8 cellular contexts compared by ENCODE assay signal in genomic region chr1:26799479-26800133, GRCh38. TPM values are rescaled to one million over a fixed set of nuclear protein-coding genes. Genes with fewer than 3 reads are reported as not detected.
DNase-seq lines count a peak whose midpoint lies in the region; ATAC-seq and TF ChIP-seq lines count a peak whose summit lies in the region.

No MANE protein-coding gene starts in this region.

- H3K27ac Mint-ChIP-seq in H9: peak overlapping the region; percentile 8 to 82 (median 70); a peak in 5 of 7 replicates

- WGBS in H9 (ENCODE audit: extremely low coverage, insufficient read length, low lambda C conversion rate): no CpG with 5 or more reads among the region's 5 CpGs
- WGBS in mesenchymal stem cell: 74% methylated on average over 5 of the region's 5 CpGs

- H4K91ac ChIP-seq in H9 (ENCODE audit: insufficient read length, low read depth, low read length) (no peak overlapping the region), mesenchymal stem cell (ENCODE audit: low read length) (no peak overlapping the region)

- DNase-seq in H9: no peak
- peak; percentile 52 to 75 for DNase-seq in SJCRH30
- DNase-seq in colonic mucosa: no peak
- DNase-seq in mesenchymal stem cell: peak; percentile 78
- no peak for DNase-seq in upper lobe of right lung
- DNase-seq in KBM-7: no peak
- no peak for DNase-seq in activated gamma-delta T cell treated with Interleukin-2 at 50 U/mL for 16 hours

- no peaks in the 10 kb centered on the region for H3K9me3 ChIP-seq in H9 (ENCODE audit: control insufficient read depth, low read depth, low read length)
- no peaks in the 10 kb centered on the region for H3K9me3 ChIP-seq in SJCRH30 (replicated peaks)
- no peaks in the 10 kb centered on the region for H3K9me3 ChIP-seq in colonic mucosa
- H3K9me3 ChIP-seq in mesenchymal stem cell (ENCODE audit: control insufficient read depth, low read length): no peaks in the 10 kb centered on the region
- H3K9me3 ChIP-seq in upper lobe of right lung: no peaks in the 10 kb centered on the region

- H3K4me3 ChIP-seq in SJCRH30 (no peak overlapping the region), colonic mucosa (no peak overlapping the region), mesenchymal stem cell (ENCODE audit: insufficient read depth in 1 of 2, low read depth in 1 of 2, low read length in 2 of 2) (peak overlapping the region in 1 of 2 experiments; percentile 66), upper lobe of right lung (no peak overlapping the region)

- no peak overlapping the region for H2BK15ac ChIP-seq in H9 (ENCODE audit: low read depth, low read length)
- no peak overlapping the region for H2BK15ac ChIP-seq in mesenchymal stem cell (ENCODE audit: low read depth, poor library complexity, severe bottlenecking)

- H3K14ac ChIP-seq in H9 (ENCODE audit: insufficient read depth, low read length) (no peak overlapping the region), mesenchymal stem cell (ENCODE audit: low read length in 2 of 2) (no peak overlapping the region)

- H3K36me3 ChIP-seq in SJCRH30: no peaks in the 10 kb centered on the region
- no peaks in the 10 kb centered on the region for H3K36me3 ChIP-seq in colonic mucosa
- peaks cover 8 to 24% of the 10 kb centered on the region in 2 experiments for H3K36me3 ChIP-seq in mesenchymal stem cell (ENCODE audit: control insufficient read depth in 1 of 2, insufficient read depth in 2 of 2, low read depth in 1 of 2, low read length in 2 of 2)
- H3K36me3 ChIP-seq in upper lobe of right lung: peaks cover 9% of the 10 kb centered on the region

- H2AFZ ChIP-seq in H9 (ENCODE audit: low read length) (no peak overlapping the region), mesenchymal stem cell (ENCODE audit: low read depth, low read length) (no peak overlapping the region)

- no peak overlapping the region for H3T11ph ChIP-seq in H9 (ENCODE audit: low read length)

- H2BK120ac ChIP-seq in H9 (ENCODE audit: low read depth, low read length, poor library complexity, severe bottlenecking) (no peak overlapping the region), mesenchymal stem cell (ENCODE audit: low read depth, low read length) (no peak overlapping the region)

- peaks cover 7 to 8% of the 10 kb centered on the region in 2 experiments; a peak in 4 of 5 replicates for H3K9me3 Mint-ChIP-seq in H9

- no peak overlapping the region for H3K4ac ChIP-seq in H9 (ENCODE audit: low read depth, low read length)
- peak overlapping the region in 1 of 2 experiments; percentile 17 for H3K4ac ChIP-seq in mesenchymal stem cell (ENCODE audit: low read depth in 1 of 2, low read length in 2 of 2)

- H2AK5ac ChIP-seq in H9 (ENCODE audit: insufficient read length, low read length) (no peak overlapping the region), mesenchymal stem cell (ENCODE audit: low read length, severe bottlenecking) (no peak overlapping the region)

- H3K9ac ChIP-seq in H9 (ENCODE audit: extremely low read depth, insufficient read length, low read length) (no peak overlapping the region), colonic mucosa (ENCODE audit: low read depth in 2 of 2, low read length in 2 of 2) (peak overlapping the region in 1 of 2 donors; percentile 6), mesenchymal stem cell (ENCODE audit: low read length) (peak overlapping the region; percentile 75)

- H3K27ac ChIP-seq in H9 (ENCODE audit: insufficient read length, low read depth, low read length) (no peak overlapping the region), SJCRH30 (peak overlapping the region; percentile 25), colonic mucosa (peak overlapping the region; percentile 57), mesenchymal stem cell (ENCODE audit: low read length, poor library complexity, severe bottlenecking) (no peak overlapping the region), upper lobe of right lung (peak overlapping the region; percentile 68)

- no peak overlapping the region for H4K8ac ChIP-seq in H9 (replicated peaks; ENCODE audit: insufficient read length, low read depth, low read length)
- no peak overlapping the region for H4K8ac ChIP-seq in mesenchymal stem cell (ENCODE audit: low read length)

- H3K79me1 ChIP-seq in H9 (ENCODE audit: insufficient read depth, low read depth, low read length, poor library complexity, severe bottlenecking) (no peaks in the 10 kb centered on the region), mesenchymal stem cell (replicated peaks; ENCODE audit: low read length, poor library complexity, severe bottlenecking) (peaks cover 4% of the 10 kb centered on the region)

- H3K4me3 Mint-ChIP-seq in H9: peak overlapping the region in 1 of 2 experiments; percentile 14; a peak in 2 of 5 replicates

- no peak overlapping the region for H3K56ac ChIP-seq in H9 (ENCODE audit: insufficient read length, low read depth, low read length)

- peaks cover 9 to 12% (median 10%) of the 10 kb centered on the region in 3 experiments for H3K36me3 Mint-ChIP-seq in H9 (ENCODE audit: insufficient read depth in 1 of 3, low read depth in 3 of 3)

- H2BK12ac ChIP-seq in H9 (ENCODE audit: insufficient read length, low read depth, low read length): no peak overlapping the region
- H2BK12ac ChIP-seq in mesenchymal stem cell (ENCODE audit: low read length in 2 of 2): peak overlapping the region in 1 of 2 experiments; percentile 31

- H3K23ac ChIP-seq in H9 (ENCODE audit: insufficient read length, low read depth, low read length) (no peak overlapping the region), mesenchymal stem cell (ENCODE audit: low read length in 2 of 2) (no peak overlapping the region)

- H2BK5ac ChIP-seq in H9 (ENCODE audit: insufficient read length, low read length) (no peak overlapping the region), mesenchymal stem cell (ENCODE audit: low read depth, low read length, poor library complexity, severe bottlenecking) (no peak overlapping the region)

- H3K27me3 Mint-ChIP-seq in H9 (ENCODE audit: low read depth): no peaks in the 10 kb centered on the region

- peaks cover 16 to 17% of the 10 kb centered on the region in 2 experiments for H3K4me1 Mint-ChIP-seq in H9

- ATAC-seq in upper lobe of right lung (peak; percentile 68), GM21528 (IDR thresholded peaks at IDR 0.05; ENCODE audit: low FRiP score, unreplicated experiment) (no peak)

- peaks cover 4% of the 10 kb centered on the region; the same call in 1 of the 2 replicates for H3K4me1 ChIP-seq in H9 (ENCODE audit: insufficient read depth, low read length)
- H3K4me1 ChIP-seq in SJCRH30: peaks cover 18% of the 10 kb centered on the region
- H3K4me1 ChIP-seq in colonic mucosa: no peaks in the 10 kb centered on the region
- peaks cover 7% of the 10 kb centered on the region for H3K4me1 ChIP-seq in mesenchymal stem cell (ENCODE audit: control insufficient read depth, insufficient read depth, low read depth, low read length)
- H3K4me1 ChIP-seq in upper lobe of right lung: peaks cover 26% of the 10 kb centered on the region

- no peaks in the 10 kb centered on the region for H3K23me2 ChIP-seq in H9 (ENCODE audit: insufficient read length, low read depth, low read length, poor library complexity, severe bottlenecking)

- no peak overlapping the region for H4K5ac ChIP-seq in H9 (ENCODE audit: insufficient read length, low read depth, low read length)

- TF ChIP-seq CTCF in H9 (conservative IDR thresholded peaks at IDR 0.05): no peak
- no peak for TF ChIP-seq CTCF in colonic mucosa (IDR thresholded peaks at IDR 0.05)
- no peak for TF ChIP-seq CTCF in upper lobe of right lung (IDR thresholded peaks at IDR 0.05)

- no peak overlapping the region for H3K18ac ChIP-seq in H9 (ENCODE audit: insufficient read length, low read depth, low read length)
- H3K18ac ChIP-seq in mesenchymal stem cell (ENCODE audit: low read depth in 1 of 2, low read length in 2 of 2): no peak overlapping the region

- peak overlapping the region; percentile 12 for H3K4me2 ChIP-seq in H9 (ENCODE audit: insufficient read depth, insufficient read length, low read length)
- H3K4me2 ChIP-seq in mesenchymal stem cell (ENCODE audit: low read length, poor library complexity, severe bottlenecking): no peak overlapping the region

- H2BK20ac ChIP-seq in H9 (ENCODE audit: low read depth, low read length, poor library complexity, severe bottlenecking): no peak overlapping the region

- intact Hi-C loops in colonic mucosa (cut with DNase I) (no loop called here), upper lobe of right lung (cut with DNase I) (loop anchor here (10.0 kb wide), 1 partner anchor 85 kb away; no protein-coding TSS in a partner anchor)

- H3K79me2 ChIP-seq in H9 (ENCODE audit: insufficient read depth, low read length): no peaks in the 10 kb centered on the region

- H3K27me3 ChIP-seq in H9 (ENCODE audit: insufficient read depth, low read length) (no peaks in the 10 kb centered on the region), SJCRH30 (no peaks in the 10 kb centered on the region), colonic mucosa (no peaks in the 10 kb centered on the region), mesenchymal stem cell (ENCODE audit: control insufficient read depth in 1 of 2, insufficient read depth in 1 of 2, low read length in 2 of 2) (no peaks in the 10 kb centered on the region), upper lobe of right lung (no peaks in the 10 kb centered on the region)

- in situ Hi-C loops in KBM-7 (cut with MboI; ENCODE audit: low pct_unique_long_range_greater_than_20kb, low sequenced_read_pairs): no loop called here

- H4K20me1 ChIP-seq in H9 (ENCODE audit: control insufficient read depth, insufficient read depth, insufficient read length): no peaks in the 10 kb centered on the region

RNA-seq across cellular contexts. Expression of gene PIGV, which starts 11.9 kb away (rescaled TPM):
- total RNA-seq in H9 (2021): 7.0 and 7.5 TPM in 2 replicates
- 5.8 and 6.2 TPM in 2 replicates for total RNA-seq in SJCRH30 (2014; rRNA removed; shearing (Covaris generic))
- total RNA-seq in colonic mucosa: 10 to 100 TPM; 16.8 to 24.2 TPM
- 8.1 TPM for polyA plus RNA-seq in mesenchymal stem cell (2013, experiment 1 of 2)
- 8.6 TPM for polyA plus RNA-seq in mesenchymal stem cell (2013, experiment 2 of 2)
- total RNA-seq in upper lobe of right lung: 16.7 TPM

RNA-seq across cellular contexts. Expression of gene ZDHHC18, which starts 26.9 kb away (rescaled TPM):
- 33.1 and 38.9 TPM in 2 replicates for total RNA-seq in H9 (2021)
- total RNA-seq in SJCRH30 (2014; rRNA removed; shearing (Covaris generic)): 31.6 and 31.8 TPM in 2 replicates
- total RNA-seq in colonic mucosa: 10 to 100 TPM; 14.1 to 16.8 TPM
- polyA plus RNA-seq in mesenchymal stem cell (2013, experiment 1 of 2): 24.7 TPM
- polyA plus RNA-seq in mesenchymal stem cell (2013, experiment 2 of 2): 24.1 TPM
- total RNA-seq in upper lobe of right lung: 26.2 TPM

Comparison
In these comparisons a context has a peak if more than half of its experiments do, and no peak if none do; other contexts are left out.
1. DNase-seq: peak in SJCRH30 (2 of 2) and mesenchymal stem cell (single experiment); none in H9 (single experiment), colonic mucosa (single experiment), upper lobe of right lung (single experiment), KBM-7 (single experiment) and activated gamma-delta T cell treated with Interleukin-2 at 50 U/mL for 16 hours (single experiment).
2. H3K27ac ChIP-seq: peak in SJCRH30 (single experiment), colonic mucosa (single experiment) and upper lobe of right lung (single experiment); none in H9 (single experiment) and mesenchymal stem cell (single experiment).